8 cellular contexts compared by ENCODE assay signal in the genomic region with DNA sequence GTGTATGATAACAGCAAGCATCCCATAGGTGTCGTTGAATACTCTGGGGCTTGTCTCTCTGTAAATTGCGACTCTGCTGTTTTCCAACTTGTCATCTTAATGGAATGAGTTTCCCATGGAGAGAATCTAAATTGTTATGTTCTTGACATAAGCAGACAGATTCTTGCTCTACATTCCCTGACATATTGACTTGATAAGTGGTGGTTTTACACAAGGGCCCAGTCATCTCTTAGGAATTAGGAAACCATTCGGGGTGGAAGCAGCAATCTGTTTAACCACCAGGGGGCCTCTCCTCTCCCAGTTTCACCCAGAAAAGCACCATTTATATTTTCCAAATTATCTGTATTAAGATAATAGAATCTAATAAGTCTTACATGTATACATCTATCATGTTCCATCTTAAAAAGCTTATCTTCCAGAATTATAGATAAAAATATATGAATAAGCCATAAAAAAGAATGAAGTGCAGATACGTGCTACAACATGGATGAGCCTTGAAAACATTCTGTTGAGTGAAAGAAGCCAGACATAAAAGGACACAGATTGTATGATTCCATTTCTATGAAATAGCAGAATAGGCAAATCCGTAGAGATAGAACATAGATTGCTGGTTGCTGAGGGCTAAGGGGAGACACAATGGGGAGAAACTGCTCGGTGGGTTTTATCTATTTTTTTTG. TPM values are rescaled to one million over a fixed set of nuclear protein-coding genes. Genes with fewer than 3 reads are reported as not detected.
DNase-seq lines count a peak whose midpoint lies in the region; ATAC-seq, FAIRE-seq and TF ChIP-seq lines count a peak whose summit lies in the region.

No MANE protein-coding gene starts in this region.

- 80% methylated on average over 6 of the region's 6 CpGs for WGBS in GM12878 (ENCODE audit: insufficient coverage, insufficient replicate concordance, low lambda C conversion rate, missing lambda C conversion rate)
- 60% methylated on average over 6 of the region's 6 CpGs for WGBS in suprapubic skin

- H3K9me3 ChIP-seq in GM12878 (replicated peaks; ENCODE audit: control insufficient read depth, insufficient read depth, low read length) (no peaks in the 10 kb centered on the region), suprapubic skin (no peaks in the 10 kb centered on the region)

- intact Hi-C loops in GM12878 (cut with micrococcal nuclease; ENCODE audit: unreplicated experiment): loop anchor here (1.0 kb wide), 1 partner anchor 332 kb away; no protein-coding TSS in a partner anchor

- BruUV-seq in GM12878 (replicated peaks; lab: Mats Ljungman, UMichigan): no TSS peak

- RAD21 ChIA-PET in GM12878 (lab: Charles Lee; ENCODE audit: unreplicated experiment): no interaction called here

- H3K4me1 ChIP-seq in GM12878 (ENCODE audit: control insufficient read depth, insufficient read depth, low read length): no peaks in the 10 kb centered on the region
- peaks cover 16% of the 10 kb centered on the region for H3K4me1 ChIP-seq in suprapubic skin

- POLR2A ChIA-PET in GM12878 (lab: Charles Lee): interaction anchor here (0.5 kb wide), 1 partner anchor 1717 kb away, joined by 5 read pairs; no protein-coding TSS in a partner anchor

- peak; percentile 57 for TF ChIP-seq CTCF in GM12874 (IDR thresholded peaks at IDR 0.05; ENCODE audit: insufficient read depth, low read depth, low read length)
- peak; percentile 43 to 62 (median 56) for TF ChIP-seq CTCF in GM12878 (IDR thresholded peaks at IDR 0.05 in 2 of 3, conservative IDR thresholded peaks at IDR 0.05 in 1 of 3; ENCODE audit: control insufficient read depth in 2 of 3, extremely low read depth in 1 of 3, insufficient read depth in 1 of 3, low read depth in 3 of 3, low read length in 3 of 3)
- TF ChIP-seq CTCF in suprapubic skin (IDR thresholded peaks at IDR 0.05): peak; percentile 66 to 85

- TF ChIP-seq EP300 in GM12878 (IDR thresholded peaks at IDR 0.05; ENCODE audit: borderline replicate concordance in 1 of 2, control insufficient read depth in 1 of 2, low read depth in 2 of 2, low read length in 2 of 2): no peak
- no peak for TF ChIP-seq EP300 in suprapubic skin (IDR thresholded peaks at IDR 0.05)

- ATAC-seq in GM12878 (peak; percentile 59; the same call in 2 of the 3 replicates), HG02870 (IDR thresholded peaks at IDR 0.05; ENCODE audit: unreplicated experiment) (no peak), GM18505 (IDR thresholded peaks at IDR 0.05; ENCODE audit: unreplicated experiment) (no peak)

- CTCF ChIA-PET in GM12878 (lab: Yijun Ruan, JAX): interaction anchor here (0.5 to 4.9 kb wide), 4 partner anchors 12 to 331 kb away, joined by 3 to 45 read pairs (median 8); no protein-coding TSS in a partner anchor

- H2AFZ ChIP-seq in GM12878 (ENCODE audit: control insufficient read depth, low read depth, low read length): no peak overlapping the region

- TF ChIP-seq RAD21 in GM12878 (IDR thresholded peaks at IDR 0.05; ENCODE audit: insufficient read depth, low read depth, low read length): no peak

- H3K27me3 ChIP-seq in GM12878 (replicated peaks in 1 of 2; ENCODE audit: control insufficient read depth in 2 of 2, insufficient read depth in 2 of 2, low read length in 1 of 2) (no peaks in the 10 kb centered on the region), suprapubic skin (no peaks in the 10 kb centered on the region)

- no peak overlapping the region for H3K4me3 ChIP-seq in GM12878
- no peak overlapping the region for H3K4me3 ChIP-seq in suprapubic skin

- SMC1A ChIA-PET in GM12878 (lab: Charles Lee; ENCODE audit: uncharacterized antibody, unreplicated experiment): interaction anchor here (1.0 kb wide), 1 partner anchor 331 kb away, joined by 3 read pairs; no protein-coding TSS in a partner anchor

- peaks cover 3% of the 10 kb centered on the region for H3K79me2 ChIP-seq in GM12878 (ENCODE audit: control insufficient read depth, insufficient read depth, low read length)

- peaks cover 3% of the 10 kb centered on the region; the same call in 1 of the 2 replicates for H4K20me1 ChIP-seq in GM12878 (ENCODE audit: control insufficient read depth, insufficient read depth)

- in situ Hi-C loops in GM12878 (cut with MboI): no loop called here

- H3K4me2 ChIP-seq in GM12878 (ENCODE audit: control insufficient read depth, insufficient read depth): no peak overlapping the region

- H3K27ac ChIP-seq in GM12878 (ENCODE audit: control insufficient read depth, insufficient read depth): no peak overlapping the region
- peak overlapping the region; percentile 37 for H3K27ac ChIP-seq in suprapubic skin

- FAIRE-seq in GM12878 (lab: Jason Lieb, UNC): no peak

- no peak overlapping the region for H3K9ac ChIP-seq in GM12878 (ENCODE audit: control insufficient read depth, insufficient read depth, low read length)

- peak; percentile 75 for DNase-seq in AG08396 (ENCODE audit: low spot score)
- peak; percentile 93 for DNase-seq in NCI-H226
- DNase-seq in GM12878 (ENCODE audit: low read depth, low spot score): no peak
- DNase-seq in islet precursor cell: peak; percentile 78
- no peak for DNase-seq in suprapubic skin (ENCODE audit: low spot score in 2 of 2)

- TF ChIP-seq POLR2A in GM12878 (IDR thresholded peaks at IDR 0.05; ENCODE audit: low read depth, low read length) (no peak), suprapubic skin (IDR thresholded peaks at IDR 0.05) (no peak), GM18505 (IDR thresholded peaks at IDR 0.05; ENCODE audit: borderline replicate concordance, extremely low read depth, insufficient read depth, insufficient read length) (no peak)

- H3K36me3 ChIP-seq in GM12878 (ENCODE audit: control insufficient read depth in 2 of 2, insufficient read depth in 2 of 2, low read length in 1 of 2): peaks cover 34 to 59% of the 10 kb centered on the region in 2 experiments
- H3K36me3 ChIP-seq in suprapubic skin: peaks cover 61% of the 10 kb centered on the region

TF ChIP-seq in GM12878, 131 proteins besides CTCF, POLR2A, EP300 and RAD21 (continues in another document):
- TF ChIP-seq IKZF2 (IDR thresholded peaks at IDR 0.05): no peak

RNA-seq across cellular contexts. Expression of gene MROH8, which starts 23.1 kb away (rescaled TPM):
- total RNA-seq in GM12878 (2013; cell fraction: nucleolus; rRNA removed): 4.5 and 4.9 TPM in 2 replicates
- 1.4 and 1.6 TPM in 2 replicates for total RNA-seq in GM12878 (2014; rRNA removed)
- total RNA-seq in GM12878 (2014; rRNA removed; fragmentation: Illumina TruSeq; extraction: Trizol): 1.6 and 2.5 TPM in 2 replicates
- total RNA-seq in GM12878 (2021): 1.5 and 2.3 TPM in 2 replicates
- 0.76 TPM for polyA plus RNA-seq in GM12878 (2011; ENCODE audit: low read depth)
- 1.7 and 2.8 TPM in 2 replicates for polyA plus RNA-seq in GM12878 (2011; rRNA removed)
- polyA plus RNA-seq in GM12878 (2011; cell fraction: cytosol; rRNA removed): 1.9 and 2.0 TPM in 2 replicates
- 2.5 and 3.3 TPM in 2 replicates for polyA plus RNA-seq in GM12878 (2011; cell fraction: nucleus; rRNA removed)
- 1.4 and 2.0 TPM in 2 replicates for polyA plus RNA-seq in GM12878 (2012)
- 2.8 and 4.0 TPM in 2 replicates for polyA plus RNA-seq in GM12878 (2014; fragmentation: Illumina TruSeq; extraction: Trizol)
- under 1 TPM; 0.16 to 0.93 TPM for polyA plus RNA-seq in GM12878 (2014; fragmentation: Nextera tagmentation; extraction: Ambion mirVana)
- polyA plus RNA-seq in GM12878 (2014; rRNA removed): 1.9 TPM in 2 replicates
- 1 to 10 TPM; 2.6 to 2.8 TPM for polyA plus RNA-seq in GM12878 (2016; fragmentation: Nextera tagmentation; extraction: Ambion mirVana)
- polyA minus RNA-seq in GM12878 (2011; rRNA and poly(A)+ RNA removed): 2.0 and 3.1 TPM in 2 replicates
- 0.80 TPM in 1 of 2 replicates, not detected in the other for polyA minus RNA-seq in GM12878 (2011; cell fraction: cytosol; rRNA and poly(A)+ RNA removed)
- 1.5 and 2.7 TPM in 2 replicates for polyA minus RNA-seq in GM12878 (2011; cell fraction: nucleus; rRNA and poly(A)+ RNA removed)
- 1 to 10 TPM in 3 of 4 donors, under 1 TPM in 1; 0.83 to 4.7 (median 3.1) TPM for total RNA-seq in suprapubic skin

RNA-seq across cellular contexts. Expression of gene RPN2, which starts 23.3 kb away (rescaled TPM):
- 134 and 140 TPM in 2 replicates for total RNA-seq in GM12878 (2013; cell fraction: nucleolus; rRNA removed)
- 225 and 248 TPM in 2 replicates for total RNA-seq in GM12878 (2014; rRNA removed)
- total RNA-seq in GM12878 (2014; rRNA removed; fragmentation: Illumina TruSeq; extraction: Trizol): 231 and 241 TPM in 2 replicates
- total RNA-seq in GM12878 (2021): 157 and 161 TPM in 2 replicates
- 147 TPM for polyA plus RNA-seq in GM12878 (2011; ENCODE audit: low read depth)
- 162 and 222 TPM in 2 replicates for polyA plus RNA-seq in GM12878 (2011; rRNA removed)
- 220 and 255 TPM in 2 replicates for polyA plus RNA-seq in GM12878 (2011; cell fraction: cytosol; rRNA removed)
- polyA plus RNA-seq in GM12878 (2011; cell fraction: nucleus; rRNA removed): 147 and 211 TPM in 2 replicates
- polyA plus RNA-seq in GM12878 (2012): 136 and 163 TPM in 2 replicates
- 198 and 207 TPM in 2 replicates for polyA plus RNA-seq in GM12878 (2014; fragmentation: Illumina TruSeq; extraction: Trizol)
- polyA plus RNA-seq in GM12878 (2014; fragmentation: Nextera tagmentation; extraction: Ambion mirVana): 100 to 1,000 TPM; 274 to 365 TPM
- 133 and 148 TPM in 2 replicates for polyA plus RNA-seq in GM12878 (2014; rRNA removed)
- 100 to 1,000 TPM; 298 to 306 TPM for polyA plus RNA-seq in GM12878 (2016; fragmentation: Nextera tagmentation; extraction: Ambion mirVana)
- polyA minus RNA-seq in GM12878 (2011; rRNA and poly(A)+ RNA removed): 278 and 290 TPM in 2 replicates
- polyA minus RNA-seq in GM12878 (2011; cell fraction: cytosol; rRNA and poly(A)+ RNA removed): 116 and 157 TPM in 2 replicates
- 54.9 and 77.2 TPM in 2 replicates for polyA minus RNA-seq in GM12878 (2011; cell fraction: nucleus; rRNA and poly(A)+ RNA removed)
- 100 to 1,000 TPM in 3 of 4 donors, 10 to 100 TPM in 1; 71.9 to 138 (median 132) TPM for total RNA-seq in suprapubic skin

RNA-seq across cellular contexts. Expression of gene GHRH, which starts 59.2 kb away (rescaled TPM):
- not detected in 2 replicates for total RNA-seq in GM12878 (2013; cell fraction: nucleolus; rRNA removed)
- not detected in 2 replicates for total RNA-seq in GM12878 (2014; rRNA removed)
- not detected in 2 replicates for total RNA-seq in GM12878 (2014; rRNA removed; fragmentation: Illumina TruSeq; extraction: Trizol)
- total RNA-seq in GM12878 (2021): not detected in 2 replicates
- not detected for polyA plus RNA-seq in GM12878 (2011; ENCODE audit: low read depth)
- polyA plus RNA-seq in GM12878 (2011; rRNA removed): not detected in 2 replicates
- polyA plus RNA-seq in GM12878 (2011; cell fraction: cytosol; rRNA removed): not detected in 2 replicates
- polyA plus RNA-seq in GM12878 (2011; cell fraction: nucleus; rRNA removed): not detected in 2 replicates
- not detected in 2 replicates for polyA plus RNA-seq in GM12878 (2012)
- polyA plus RNA-seq in GM12878 (2014; fragmentation: Illumina TruSeq; extraction: Trizol): not detected in 2 replicates
- polyA plus RNA-seq in GM12878 (2014; fragmentation: Nextera tagmentation; extraction: Ambion mirVana): not detected
- not detected in 2 replicates for polyA plus RNA-seq in GM12878 (2014; rRNA removed)
- not detected for polyA plus RNA-seq in GM12878 (2016; fragmentation: Nextera tagmentation; extraction: Ambion mirVana)
- polyA minus RNA-seq in GM12878 (2011; rRNA and poly(A)+ RNA removed): not detected in 2 replicates
- not detected in 2 replicates for polyA minus RNA-seq in GM12878 (2011; cell fraction: cytosol; rRNA and poly(A)+ RNA removed)
- polyA minus RNA-seq in GM12878 (2011; cell fraction: nucleus; rRNA and poly(A)+ RNA removed): not detected in 2 replicates
- total RNA-seq in suprapubic skin: not detected

Comparison
In these comparisons a context has a peak if more than half of its experiments do, and no peak if none do; other contexts are left out.
1. DNase-seq: peak in AG08396 (single experiment), NCI-H226 (single experiment) and islet precursor cell (single experiment); none in GM12878 (single experiment) and suprapubic skin (0 of 2).
2. Peak in every context shown above with its lines, with median percentiles within 50 percentile points of each other: CTCF ChIP-seq.